In genomic region chr18:31247574-31248199, GRCh38 we compare ENCODE assay signal across 18 cellular contexts.
DNase-seq lines count a peak whose midpoint lies in the region; ATAC-seq and TF ChIP-seq lines count a peak whose summit lies in the region.
"Had no signal": no experiment of that assay in that cellular context is flagged by ENCODE, and none has a peak within 500 bp of the region (broad histone marks: within the 10 kb centered on the region; RNA-seq: fewer than 3 reads in every experiment).

No MANE protein-coding gene starts in this region.

- H3K4ac ChIP-seq in mesenchymal stem cell (ENCODE audit: low read depth in 1 of 2, low read length in 2 of 2): no peak overlapping the region

- H3K9ac ChIP-seq in mesenchymal stem cell (ENCODE audit: low read length): no peak overlapping the region

- H3K4me1 ChIP-seq in mesenchymal stem cell (ENCODE audit: control insufficient read depth, insufficient read depth, low read depth, low read length): peaks cover 6% of the 10 kb centered on the region
- H3K4me1 ChIP-seq: adrenal gland, prostate gland had no signal

- H3K36me3 ChIP-seq in mesenchymal stem cell (ENCODE audit: control insufficient read depth in 1 of 2, insufficient read depth in 2 of 2, low read depth in 1 of 2, low read length in 2 of 2): no peaks in the 10 kb centered on the region
- H3K36me3 ChIP-seq: adrenal gland, prostate gland, stomach had no signal

- H2AFZ ChIP-seq in mesenchymal stem cell (ENCODE audit: low read depth, low read length): no peak overlapping the region
- H2AFZ ChIP-seq: PC-9 had no signal

- DNase-seq in HL-60 (ENCODE audit: low read depth in 1 of 2, low spot score in 1 of 2) (peak; percentile 25 to 57), OCI-M1 (lab: John Stamatoyannopoulos, UW) (peak; percentile 26), mesenchymal stem cell (peak; percentile 45), iPS-NIHi11 (ENCODE audit: low spot score) (no peak), NCI-H1436 (lab: John Stamatoyannopoulos, UW) (no peak), substantia nigra (lab: John Stamatoyannopoulos, UW) (no peak)
- DNase-seq: adrenal gland; glutamatergic neuron; islet precursor cell; NCI-H1417 treated with DMSO at 0.1 percent for 48 hours; stimulated activated CD4-positive, alpha-beta T cell treated with anti-CD3 and anti-CD28 coated beads, Interleukin-15, amount 100 ng/mL, for 24 hours; stomach; SW 1271 had no signal

- no peaks in the 10 kb centered on the region for H3K79me1 ChIP-seq in mesenchymal stem cell (replicated peaks; ENCODE audit: low read length, poor library complexity, severe bottlenecking)

- no peak for TF ChIP-seq CTCF in HL-60 (IDR thresholded peaks at IDR 0.05; ENCODE audit: insufficient read depth, low read length)

- no peak overlapping the region for H2BK15ac ChIP-seq in mesenchymal stem cell (ENCODE audit: low read depth, poor library complexity, severe bottlenecking)

- H4K8ac ChIP-seq in mesenchymal stem cell (ENCODE audit: low read length): no peak overlapping the region

- ATAC-seq in esophagus mucosa: peak; percentile 50
- ATAC-seq in HG02884 (IDR thresholded peaks at IDR 0.05; ENCODE audit: unreplicated experiment): no peak
- ATAC-seq: activated T-helper 17 cell treated with anti-CD3 and anti-CD28 coated beads, Interleukin-2, amount 50 U/mL, for 72 hours had no signal

- no peak overlapping the region for H3K4me2 ChIP-seq in mesenchymal stem cell (ENCODE audit: low read length, poor library complexity, severe bottlenecking)
- H3K4me2 ChIP-seq: PC-9 had no signal

- no peak overlapping the region for H3K4me3 ChIP-seq in HL-60 (replicated peaks; ENCODE audit: insufficient read depth, low read length)
- H3K4me3 ChIP-seq in mesenchymal stem cell (ENCODE audit: insufficient read depth in 1 of 2, low read depth in 1 of 2, low read length in 2 of 2): no peak overlapping the region
- H3K4me3 ChIP-seq: adrenal gland, PC-9, prostate gland, stomach had no signal

- no peak overlapping the region for H3K23ac ChIP-seq in mesenchymal stem cell (ENCODE audit: low read length in 2 of 2)

- H3K27me3 ChIP-seq in HL-60 (ENCODE audit: insufficient read depth, poor library complexity, severe bottlenecking) (no peaks in the 10 kb centered on the region), mesenchymal stem cell (ENCODE audit: control insufficient read depth in 1 of 2, insufficient read depth in 1 of 2, low read length in 2 of 2) (peaks cover 0 to 3% of the 10 kb centered on the region in 2 experiments)
- H3K27me3 ChIP-seq: adrenal gland, stomach had no signal

- H3K27ac ChIP-seq in HL-60 (replicated peaks) (peak overlapping the region; percentile 40), mesenchymal stem cell (ENCODE audit: low read length, poor library complexity, severe bottlenecking) (no peak overlapping the region), substantia nigra (ENCODE audit: low read depth, low read length, poor library complexity, severe bottlenecking) (no peak overlapping the region)
- H3K27ac ChIP-seq: adrenal gland, PC-9, prostate gland, stomach had no signal

- H3K14ac ChIP-seq in mesenchymal stem cell (ENCODE audit: low read length in 2 of 2): no peak overlapping the region

- H2BK5ac ChIP-seq in mesenchymal stem cell (ENCODE audit: low read depth, low read length, poor library complexity, severe bottlenecking): no peak overlapping the region

- H2AK5ac ChIP-seq in mesenchymal stem cell (ENCODE audit: low read length, severe bottlenecking): no peak overlapping the region

- WGBS in mesenchymal stem cell: 94% methylated on average over 3 of the region's 6 CpGs

- H3K18ac ChIP-seq in mesenchymal stem cell (ENCODE audit: low read depth in 1 of 2, low read length in 2 of 2): no peak overlapping the region

- H2BK12ac ChIP-seq in mesenchymal stem cell (ENCODE audit: low read length in 2 of 2): no peak overlapping the region

- no peaks in the 10 kb centered on the region for H3K9me3 ChIP-seq in mesenchymal stem cell (ENCODE audit: control insufficient read depth, low read length)
- H3K9me3 ChIP-seq: adrenal gland, prostate gland, stomach had no signal

- no peak overlapping the region for H4K91ac ChIP-seq in mesenchymal stem cell (ENCODE audit: low read length)

- no peak overlapping the region for H2BK120ac ChIP-seq in mesenchymal stem cell (ENCODE audit: low read depth, low read length)

Comparison
In these comparisons a context has a peak if more than half of its experiments do, and no peak if none do; other contexts are left out.
1. DNase-seq: peak in HL-60 (2 of 2), OCI-M1 (single experiment) and mesenchymal stem cell (single experiment); none in iPS-NIHi11 (single experiment), NCI-H1436 (single experiment) and substantia nigra (0 of 49).